In the genomic region with DNA sequence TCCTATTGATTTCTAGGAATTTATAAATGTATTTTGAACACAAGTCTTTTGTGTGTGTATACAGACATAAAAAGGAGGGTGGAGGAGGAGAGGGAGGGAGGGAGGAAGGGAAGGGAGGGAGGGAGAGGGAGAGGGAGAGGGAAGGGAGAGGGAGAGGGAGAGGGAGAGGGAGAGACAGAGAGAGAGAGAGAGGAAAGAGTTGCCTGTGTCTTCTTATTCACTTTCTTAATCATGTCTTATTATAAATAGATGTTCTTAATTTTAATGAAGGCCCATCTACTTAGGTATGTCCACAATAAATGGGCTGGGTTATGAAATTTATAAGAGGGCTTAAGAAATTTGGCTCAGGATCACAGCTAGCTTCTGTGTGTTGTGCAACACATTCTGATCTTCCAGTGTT, we compare ENCODE assay signal across 31 cellular contexts.
"Had no signal": no experiment of that assay in that cellular context is flagged by ENCODE, and none has a peak within 500 bp of the region (broad histone marks: within the 10 kb centered on the region; RNA-seq: fewer than 3 reads in every experiment).

No MANE protein-coding gene starts in this region.

- H3K36me3 ChIP-seq: brain microvascular endothelial cell, colonic mucosa, WERI-Rb-1 had no signal

- FAIRE-seq: astrocyte, bronchial epithelial cell, endometrium, endothelial cell of umbilical vein had no signal

- H3K27ac ChIP-seq: brain microvascular endothelial cell, colonic mucosa, epithelial cell of prostate, foreskin keratinocyte, gastrocnemius medialis, heart left ventricle, WERI-Rb-1 had no signal

- H3K9me3 ChIP-seq: colonic mucosa had no signal

- H3K4me1 ChIP-seq: colonic mucosa, foreskin keratinocyte had no signal

- DNase-seq: activated B cell treated with CpG ODN at 0.5 μM for 24 hours; activated CD4-positive, alpha-beta T cell treated with anti-CD3 and anti-CD28 coated beads for 48 hours; activated CD4-positive, alpha-beta T cell treated with anti-CD3 and anti-CD28 coated beads, Interleukin-2, amount 50 U/mL, for 1 hour; activated CD4-positive, alpha-beta T cell treated with anti-CD3 and anti-CD28 coated beads, Interleukin-2, amount 50 U/mL, for 48 hours; activated CD8-positive, alpha-beta memory T cell treated with anti-CD3 and anti-CD28 coated beads for 24 hours; activated CD8-positive, alpha-beta T cell treated with anti-CD3 and anti-CD28 coated beads for 36 hours; activated effector memory CD4-positive, alpha-beta T cell treated with Interleukin-2 at 50 U/mL for 16 hours; activated gamma-delta T cell treated with Interleukin-2 at 50 U/mL for 16 hours; activated naive CD4-positive, alpha-beta T cell treated with anti-CD3 and anti-CD28 coated beads, Interleukin-2, amount 50 U/mL, for 16 hours; activated naive CD4-positive, alpha-beta T cell treated with Interleukin-2 at 50 U/mL for 16 hours; activated T-cell treated with anti-CD3 and anti-CD28 coated beads, Interleukin-2, amount 50 U/mL, for 4 hours; amniotic stem cell; anterior cingulate cortex; brain microvascular endothelial cell; colonic mucosa; effector CD8-positive, alpha-beta T cell; foreskin keratinocyte; gastrocnemius medialis; glutamatergic neuron; heart left ventricle; T-helper 1 cell; T-helper 17 cell; T1000; WERI-Rb-1 had no signal

- ATAC-seq: activated CD4-positive, CD25-positive, alpha-beta regulatory T cell treated with anti-CD3 and anti-CD28 coated beads, Interleukin-2, amount 50 U/mL, for 24 hours; activated CD8-positive, alpha-beta T cell treated with anti-CD3 and anti-CD28 coated beads for 36 hours; activated T-cell treated with anti-CD3 and anti-CD28 coated beads, Interleukin-2, amount 50 U/mL, for 4 hours; activated T-helper 17 cell treated with anti-CD3 and anti-CD28 coated beads, Interleukin-2, amount 50 U/mL, for 72 hours; foreskin keratinocyte; gastrocnemius medialis; heart left ventricle; T-helper 17 cell had no signal

- H3K4me3 ChIP-seq: colonic mucosa, gastrocnemius medialis, heart left ventricle had no signal

- H3K27me3 ChIP-seq: brain microvascular endothelial cell, colonic mucosa, foreskin keratinocyte, gastrocnemius medialis, heart left ventricle had no signal
